Comparison of ENCODE assay signal across 21 cellular contexts in genomic region chr11:110715541-110715940, GRCh38. TPM values are rescaled to one million over a fixed set of nuclear protein-coding genes. Genes with fewer than 3 reads are reported as not detected.
DNase-seq lines count a peak whose midpoint lies in the region; ATAC-seq and TF ChIP-seq lines count a peak whose summit lies in the region.
"Had no signal": no experiment of that assay in that cellular context is flagged by ENCODE, and none has a peak within 500 bp of the region (broad histone marks: within the 10 kb centered on the region; RNA-seq: fewer than 3 reads in every experiment).

No MANE protein-coding gene starts in this region.

- WGBS in IMR-90 (ENCODE audit: extremely low coverage in 2 of 2, insufficient read length in 1 of 2), 2 experiments = no CpG with 5 or more reads among the region's 1 CpG

- H3K36me3 ChIP-seq in IMR-90 (ENCODE audit: control insufficient read depth, insufficient read depth, low read length) = no peaks in the 10 kb centered on the region
- H3K36me3 ChIP-seq: ascending aorta, sigmoid colon, vagina had no signal

- peak overlapping the region; percentile 84 to 85; a peak in 3 of 4 replicates for H4K8ac ChIP-seq in IMR-90 (ENCODE audit: low read depth in 2 of 2, low read length in 2 of 2)

- no TSS peak for BruUV-seq in IMR-90 (replicated peaks; lab: Mats Ljungman, UMichigan)

- H2BK120ac ChIP-seq in IMR-90 (ENCODE audit: low read depth, low read length) = peak overlapping the region; percentile 94

- TF ChIP-seq CTCF in IMR-90 (conservative IDR thresholded peaks at IDR 0.05; ENCODE audit: low read depth, low read length) (no peak), choroid plexus epithelial cell (conservative IDR thresholded peaks at IDR 0.05; ENCODE audit: low read depth, low read length) (no peak)

- H3K14ac ChIP-seq in IMR-90 (replicated peaks; ENCODE audit: low read depth, low read length) = peak overlapping the region; percentile 76

- H2BK15ac ChIP-seq in IMR-90 (ENCODE audit: low read depth, low read length) = peak overlapping the region; percentile 97

- in situ Hi-C loops in IMR-90 (cut with MboI; ENCODE audit: low sequenced_read_pairs) = loop anchor here (25.0 kb wide), 1 partner anchor 253 kb away; no protein-coding TSS in a partner anchor

- peaks cover 6% of the 10 kb centered on the region for H3K4me1 ChIP-seq in IMR-90 (ENCODE audit: control insufficient read depth, insufficient read depth, low read length)
- H3K4me1 ChIP-seq: parathyroid adenoma had no signal

- peak overlapping the region; percentile 91 for H2BK20ac ChIP-seq in IMR-90 (ENCODE audit: low read depth, low read length)

- no peak overlapping the region for H3K4me3 ChIP-seq in IMR-90 (ENCODE audit: insufficient read depth, low read depth, low read length)
- H3K4me3 ChIP-seq in choroid plexus epithelial cell (ENCODE audit: low read depth, low read length) = no peak overlapping the region
- H3K4me3 ChIP-seq: ascending aorta, sigmoid colon, vagina had no signal

- peaks cover under 1 to 10% of the 10 kb centered on the region in 2 experiments for H3K79me1 ChIP-seq in IMR-90 (ENCODE audit: low read depth in 1 of 2, low read length in 2 of 2)

- H3K27ac ChIP-seq in IMR-90 (ENCODE audit: insufficient read depth, low read length) = peak overlapping the region; percentile 92; the same call in 1 of the 2 replicates
- H3K27ac ChIP-seq: parathyroid adenoma, sigmoid colon, vagina had no signal

- peak overlapping the region; percentile 37; the same call in 1 of the 2 replicates for H2AK5ac ChIP-seq in IMR-90 (ENCODE audit: low read depth, low read length)

- peak overlapping the region; percentile 86; the same call in 1 of the 2 replicates for H3K4ac ChIP-seq in IMR-90 (ENCODE audit: low read depth, low read length)

- TF ChIP-seq POLR2A in IMR-90 (IDR thresholded peaks at IDR 0.05; ENCODE audit: low read depth, low read length) = no peak

- no peak overlapping the region; the same call in 1 of the 2 replicates for H3K56ac ChIP-seq in IMR-90 (ENCODE audit: extremely low read depth, insufficient read depth, low read length)

- peak overlapping the region; percentile 92 for H2BK5ac ChIP-seq in IMR-90 (ENCODE audit: low read depth, low read length, poor library complexity, severe bottlenecking)

- DNase-seq in AG08396 (ENCODE audit: low spot score) = peak; percentile 55
- DNase-seq in IMR-90 = peak; percentile 86
- peak; percentile 64 for DNase-seq in choroid plexus epithelial cell (ENCODE audit: low read depth)
- DNase-seq in iris pigment epithelial cell (ENCODE audit: low read depth) = peak; percentile 78
- DNase-seq in NCI-H1694 treated with DMSO at 0.1 percent for 48 hours (lab: John Stamatoyannopoulos, UW) = no peak
- no peak for DNase-seq in CD1c-positive myeloid dendritic cell (ENCODE audit: extremely low spot score)
- DNase-seq in DMS114 treated with DMSO at 0.1 percent for 48 hours (lab: John Stamatoyannopoulos, UW; ENCODE audit: unreplicated experiment) = no peak
- DNase-seq in activated gamma-delta T cell (lab: John Stamatoyannopoulos, UW) = no peak
- DNase-seq: activated CD4-positive, alpha-beta T cell treated with anti-CD3 and anti-CD28 coated beads for 1 hour; activated CD8-positive, alpha-beta memory T cell treated with anti-CD3 and anti-CD28 coated beads for 24 hours; activated naive CD4-positive, alpha-beta T cell treated with anti-CD3 and anti-CD28 coated beads for 36 hours; activated T-cell treated with anti-CD3 and anti-CD28 coated beads, Interleukin-2, amount 50 U/mL, for 4 hours; naive thymus-derived CD8-positive, alpha-beta T cell; NCI-H146; NCI-H748 treated with DMSO at 0.1 percent for 48 hours; sigmoid colon; T1000 had no signal

- H4K5ac ChIP-seq in IMR-90 (ENCODE audit: low read depth, low read length) = peak overlapping the region; percentile 61; the same call in 1 of the 2 replicates

- TF ChIP-seq RAD21 in IMR-90 (IDR thresholded peaks at IDR 0.05; ENCODE audit: low read length) = no peak

- peak; percentile 3 for ATAC-seq in IMR-90 (ENCODE audit: low read depth)
- ATAC-seq: activated T-cell treated with anti-CD3 and anti-CD28 coated beads, Interleukin-2, amount 50 U/mL, for 4 hours; naive thymus-derived CD8-positive, alpha-beta T cell; stimulated activated effector memory CD8-positive, alpha-beta T cell treated with anti-CD3 and anti-CD28 coated beads, Interleukin-12 subunit alpha, Interleukin-12 subunit beta, amount 100 ng/mL, for 72 hours had no signal

- dilution Hi-C loops in IMR-90 (cut with HindIII; ENCODE audit: low sequenced_read_pairs, unreplicated experiment) = no loop called here

- POLR2A ChIA-PET in IMR-90 (lab: Charles Lee; ENCODE audit: unreplicated experiment) = no interaction called here

- no peak overlapping the region for H2AFZ ChIP-seq in IMR-90 (replicated peaks; ENCODE audit: low read length, poor library complexity)
- H2AFZ ChIP-seq: parathyroid adenoma had no signal

- peak overlapping the region; percentile 47; the same call in 1 of the 2 replicates for H3K9ac ChIP-seq in IMR-90 (ENCODE audit: low read depth, low read length)
- H3K9ac ChIP-seq: parathyroid adenoma had no signal

- peak overlapping the region; percentile 89; the same call in 1 of the 2 replicates for H4K91ac ChIP-seq in IMR-90 (ENCODE audit: insufficient read depth, low read depth, low read length)

- peaks cover 2% of the 10 kb centered on the region; the same call in 1 of the 2 replicates for H4K20me1 ChIP-seq in IMR-90 (ENCODE audit: insufficient read depth, low read length)

- H3K23ac ChIP-seq in IMR-90 (ENCODE audit: low read depth, low read length) = peak overlapping the region; percentile 78; the same call in 1 of the 2 replicates

- CTCF ChIA-PET in IMR-90 (lab: Yijun Ruan, JAX) = interaction anchor here (0.7 kb wide), 1 partner anchor 69 kb away, joined by 3 read pairs; no protein-coding TSS in a partner anchor

- H3K9me3 ChIP-seq in IMR-90 (ENCODE audit: control insufficient read depth, insufficient read depth, low read length) = no peaks in the 10 kb centered on the region
- H3K9me3 ChIP-seq: ascending aorta, sigmoid colon, vagina had no signal

- peak overlapping the region; percentile 28; the same call in 1 of the 2 replicates for H3K4me2 ChIP-seq in IMR-90 (ENCODE audit: low read depth, low read length)

- peak overlapping the region; percentile 78 for H3K18ac ChIP-seq in IMR-90 (ENCODE audit: low read depth, low read length)

- no peak overlapping the region for H2AK9ac ChIP-seq in IMR-90 (replicated peaks; ENCODE audit: low read depth, low read length, poor library complexity)

- intact Hi-C loops in IMR-90 (cut with micrococcal nuclease) = loop anchor here (2.0 to 10.0 kb wide), 3 partner anchors 45 to 731 kb away; no protein-coding TSS in a partner anchor

- H3K9me1 ChIP-seq in IMR-90 (ENCODE audit: insufficient read depth, low read length) = no peaks in the 10 kb centered on the region; the same call in 1 of the 2 replicates

- no peaks in the 10 kb centered on the region for H3K27me3 ChIP-seq in IMR-90 (ENCODE audit: control insufficient read depth, insufficient read depth, low read length)
- H3K27me3 ChIP-seq: ascending aorta, sigmoid colon, vagina had no signal

TF ChIP-seq in IMR-90, 13 proteins besides CTCF, POLR2A, EP300 and RAD21:
- TF ChIP-seq RCOR1 (IDR thresholded peaks at IDR 0.05; ENCODE audit: insufficient replicate concordance, low read length) (no peak), ELK1 (IDR thresholded peaks at IDR 0.05; ENCODE audit: borderline replicate concordance, low read depth, low read length) (no peak), BHLHE40 (IDR thresholded peaks at IDR 0.05; ENCODE audit: low read depth, low read length) (no peak), FOS (IDR thresholded peaks at IDR 0.05; ENCODE audit: low read depth, low read length) (0 out of 2 replicates have a peak, but pooled peaks have one; percentile 24), RFX5 (IDR thresholded peaks at IDR 0.05; ENCODE audit: low read depth, low read length) (no peak), NFE2L2 (IDR thresholded peaks at IDR 0.05; ENCODE audit: low read depth, low read length) (no peak), MAZ (IDR thresholded peaks at IDR 0.05; ENCODE audit: borderline replicate concordance, low read depth, low read length) (no peak), CHD1 (IDR thresholded peaks at IDR 0.05; ENCODE audit: low read depth, low read length) (no peak), CEBPB (IDR thresholded peaks at IDR 0.05; ENCODE audit: low read depth, low read length) (peak; percentile 66; the same call in 1 of the 2 replicates)

RNA-seq across cellular contexts. Expression of gene ARHGAP20, which starts 3.3 kb away (rescaled TPM):
- total RNA-seq in IMR-90 (2012; rRNA removed) = 2.5 and 2.8 TPM in 2 replicates
- 1.2 and 1.4 TPM in 2 replicates for polyA plus RNA-seq in IMR-90 (2012; rRNA removed)
- polyA plus RNA-seq in IMR-90 (2012; cell fraction: cytosol; rRNA removed) = 0.36 TPM in 2 replicates
- 0.82 and 6.0 TPM in 2 replicates for polyA plus RNA-seq in IMR-90 (2012; cell fraction: nucleus; rRNA removed; ENCODE audit: low replicate concordance)
- polyA plus RNA-seq: naive thymus-derived CD8-positive, alpha-beta T cell had no signal

Comparison
In these comparisons a context has a peak if more than half of its experiments do, and no peak if none do; other contexts are left out.
1. DNase-seq: peak in AG08396 (single experiment), IMR-90 (single experiment), choroid plexus epithelial cell (single experiment) and iris pigment epithelial cell (single experiment); none in NCI-H1694 treated with DMSO at 0.1 percent for 48 hours (single experiment), CD1c-positive myeloid dendritic cell (single experiment), DMS114 treated with DMSO at 0.1 percent for 48 hours (single experiment) and activated gamma-delta T cell (single experiment).